ENCODE assay signal across 8 cellular contexts in the genomic region with DNA sequence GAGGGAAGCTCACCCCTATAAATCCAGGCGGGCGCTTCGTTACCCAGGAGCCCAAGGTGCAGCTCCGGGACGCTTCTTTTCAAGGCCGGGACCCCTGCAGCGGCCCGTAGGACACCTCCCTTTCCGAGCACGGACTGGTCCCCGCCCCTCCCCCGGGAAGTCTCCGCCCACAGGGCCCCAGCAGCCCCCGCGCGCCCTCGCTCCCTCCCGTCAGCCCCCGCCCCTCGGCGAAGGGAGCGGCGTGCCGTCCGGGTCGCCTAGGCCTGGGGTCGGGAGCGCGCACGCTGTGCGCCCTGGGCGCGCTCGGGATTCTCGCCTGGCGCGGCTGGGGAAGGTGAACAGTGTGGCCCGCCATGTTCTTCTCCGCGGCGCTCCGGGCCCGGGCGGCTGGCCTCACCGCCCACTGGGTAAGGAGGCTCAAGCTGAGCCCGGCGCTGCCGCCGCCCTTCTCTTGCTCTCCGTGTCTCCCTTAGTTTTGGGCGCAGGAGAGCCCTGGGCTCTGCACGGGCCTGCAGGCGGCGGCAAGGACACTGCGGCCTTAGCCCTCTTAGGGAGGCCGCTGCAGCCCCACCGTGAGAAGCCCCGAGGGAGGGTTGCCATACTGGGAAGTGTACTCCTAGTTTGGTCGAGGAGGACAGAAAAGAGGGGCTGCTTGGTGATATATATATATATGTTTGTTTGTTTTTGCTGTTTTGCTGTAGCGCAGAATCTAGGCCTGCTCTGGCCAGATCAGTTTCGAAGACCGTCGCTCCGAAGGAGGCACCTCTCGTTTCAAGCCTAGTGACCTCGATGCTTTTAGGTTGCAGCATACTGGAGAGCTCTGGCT. TPM values are rescaled to one million over a fixed set of nuclear protein-coding genes. Genes with fewer than 3 reads are reported as not detected.
A peak's percentile ranks its signal among the peaks of the same experiment; 100 is the strongest.
DNase-seq lines count a peak whose midpoint lies in the region; ATAC-seq and TF ChIP-seq lines count a peak whose summit lies in the region.

A gene (plus strand): TSS at position 309 of the 826 bp plus-strand sequence. CDS start 45 bp downstream, at position 354.

- peak; percentile 93 for ATAC-seq in GM18909 (IDR thresholded peaks at IDR 0.05; ENCODE audit: poor library complexity, unreplicated experiment)
- ATAC-seq in HG03159 (IDR thresholded peaks at IDR 0.05; ENCODE audit: unreplicated experiment) = peak; percentile 90

- H3K9ac ChIP-seq in skeletal muscle tissue (ENCODE audit: low read depth in 1 of 3, low read length in 3 of 3) = peak within 1 kb of the TSS; percentile 89 to 99 (median 92)

- peak within 1 kb of the TSS; percentile 83 for H3K4me3 ChIP-seq in AG04450 (ENCODE audit: low read depth, low read length)
- H3K4me3 ChIP-seq in WERI-Rb-1 (ENCODE audit: low read depth, low read length) = peak within 1 kb of the TSS; percentile 83
- H3K4me3 ChIP-seq in breast epithelium = peak within 1 kb of the TSS; percentile 60 to 77 (median 72)
- H3K4me3 ChIP-seq in iPS-18c (ENCODE audit: insufficient read depth, low read depth, low read length) = peak within 1 kb of the TSS; percentile 97
- H3K4me3 ChIP-seq in skeletal muscle tissue (ENCODE audit: low read length in 3 of 3) = peak within 1 kb of the TSS; percentile 80 to 98 (median 80)

- H3K36me3 ChIP-seq in WERI-Rb-1 (peaks cover 7% of the 10 kb centered on the region), breast epithelium (no peaks in the 10 kb centered on the region), skeletal muscle tissue (ENCODE audit: control insufficient read depth in 3 of 3, insufficient read depth in 3 of 3, low read length in 3 of 3) (no peaks in the 10 kb centered on the region)

- POLR2A ChIA-PET in AG04450 (lab: Yijun Ruan, JAX) = interaction anchor here (0.5 to 2.3 kb wide), 7 partner anchors 9 to 232 kb away, joined by 3 to 11 read pairs (median 3); a partner anchor contains a TSS

- TF ChIP-seq CTCF in AG04450 (IDR thresholded peaks at IDR 0.05; ENCODE audit: low read depth, low read length) = no peak
- TF ChIP-seq CTCF in WERI-Rb-1 (IDR thresholded peaks at IDR 0.05; ENCODE audit: low read depth, low read length) = no peak
- peak in 1 of 3 donors; percentile 12 for TF ChIP-seq CTCF in breast epithelium (IDR thresholded peaks at IDR 0.05)

- H3K27ac ChIP-seq in AG04450 (ENCODE audit: low read depth, low read length) = peak within 1 kb of the TSS; percentile 83
- H3K27ac ChIP-seq in WERI-Rb-1 = peak within 1 kb of the TSS; percentile 95
- peak within 1 kb of the TSS; percentile 93 to 96 for H3K27ac ChIP-seq in breast epithelium
- peak within 1 kb of the TSS; percentile 86 for H3K27ac ChIP-seq in skeletal muscle tissue (ENCODE audit: low read depth, low read length)

- intact Hi-C loops in breast epithelium (cut with DNase I; ENCODE audit: low total_unique reads) = loop anchor here (2.0 kb wide), 1 partner anchor 34 kb away; a partner anchor contains a TSS

- TF ChIP-seq POLR2A in breast epithelium (IDR thresholded peaks at IDR 0.05) = peak; percentile 90

- peaks cover 3% of the 10 kb centered on the region; the same call in 1 of the 2 replicates for H3K9me3 ChIP-seq in AG04450 (ENCODE audit: control insufficient read depth, insufficient read depth, low read length)
- H3K9me3 ChIP-seq in WERI-Rb-1 (ENCODE audit: severe bottlenecking) = no peaks in the 10 kb centered on the region
- H3K9me3 ChIP-seq in breast epithelium = no peaks in the 10 kb centered on the region
- no peaks in the 10 kb centered on the region for H3K9me3 ChIP-seq in iPS-18c (ENCODE audit: control insufficient read depth, insufficient read depth, low read length)
- no peaks in the 10 kb centered on the region for H3K9me3 ChIP-seq in skeletal muscle tissue (ENCODE audit: control insufficient read depth in 3 of 3, low read length in 3 of 3)

- DNase-seq in AG04450 (ENCODE audit: low read depth, low spot score) = peak; percentile 80
- DNase-seq in NCI-H2227 (lab: John Stamatoyannopoulos, UW; ENCODE audit: unreplicated experiment) = peak; percentile 98
- peak; percentile 97 for DNase-seq in WERI-Rb-1
- peak; percentile 94 to 97 for DNase-seq in breast epithelium (ENCODE audit: low spot score in 2 of 2)

- CTCF ChIA-PET in AG04450 (lab: Charles Lee) = interaction anchor here (1.0 to 1.6 kb wide), 2 partner anchors 12 to 29 kb away, joined by 3 to 5 read pairs; no protein-coding TSS in a partner anchor

- H3K27me3 ChIP-seq in AG04450 (ENCODE audit: control insufficient read depth, insufficient read depth, low read length) (no peaks in the 10 kb centered on the region), WERI-Rb-1 (ENCODE audit: insufficient read depth, low read depth, severe bottlenecking) (no peaks in the 10 kb centered on the region), breast epithelium (no peaks in the 10 kb centered on the region), skeletal muscle tissue (ENCODE audit: control insufficient read depth in 3 of 3, insufficient read depth in 3 of 3, low read length in 3 of 3) (no peaks in the 10 kb centered on the region)

- peaks cover 11 to 20% of the 10 kb centered on the region in 2 donors for H3K4me1 ChIP-seq in breast epithelium
- H3K4me1 ChIP-seq in skeletal muscle tissue (ENCODE audit: control insufficient read depth in 3 of 3, insufficient read depth in 3 of 3, low read length in 3 of 3) = peaks cover 31 to 43% (median 37%) of the 10 kb centered on the region in 3 donors

RNA-seq across cellular contexts. Expression of the gene that starts here (rescaled TPM):
- polyA plus RNA-seq in AG04450 (2011; rRNA removed) = 163 and 207 TPM in 2 replicates
- polyA minus RNA-seq in AG04450 (2011; rRNA and poly(A)+ RNA removed) = 28.7 and 33.0 TPM in 2 replicates
- total RNA-seq in breast epithelium = 100 to 1,000 TPM; 106 to 116 (median 113) TPM
- total RNA-seq in skeletal muscle tissue = 124 TPM

Comparison
In these comparisons a context has a peak if more than half of its experiments do, and no peak if none do; other contexts are left out.
1. Peak in every context shown above with its lines: DNase-seq, ATAC-seq, H3K4me3 ChIP-seq and H3K27ac ChIP-seq.